23 cellular contexts compared by ENCODE assay signal in genomic region chrX:107752037-107752436, GRCh38. TPM values are rescaled to one million over a fixed set of nuclear protein-coding genes. Genes with fewer than 3 reads are reported as not detected.
DNase-seq lines count a peak whose midpoint lies in the region; ATAC-seq, FAIRE-seq and TF ChIP-seq lines count a peak whose summit lies in the region.
"Had no signal": no experiment of that assay in that cellular context is flagged by ENCODE, and none has a peak within 500 bp of the region (broad histone marks: within the 10 kb centered on the region; RNA-seq: fewer than 3 reads in every experiment).

No MANE protein-coding gene starts in this region.

- TF ChIP-seq CTCF in heart left ventricle (IDR thresholded peaks at IDR 0.05) (no peak), astrocyte (IDR thresholded peaks at IDR 0.05; ENCODE audit: insufficient read depth, low read depth, low read length) (no peak), gastroesophageal sphincter (IDR thresholded peaks at IDR 0.05) (no peak)

- no peak overlapping the region for H3K27ac Mint-ChIP-seq in astrocyte (ENCODE audit: unreplicated experiment)
- H3K27ac Mint-ChIP-seq: CD8-positive, alpha-beta T cell had no signal

- H3K4me1 ChIP-seq in heart left ventricle: peaks cover 0 to 79% (median 38%) of the 10 kb centered on the region in 12 donors
- H3K4me1 ChIP-seq in astrocyte (ENCODE audit: insufficient read depth, low read length): peaks cover 8% of the 10 kb centered on the region
- peaks cover 5 to 72% (median 13%) of the 10 kb centered on the region in 3 donors for H3K4me1 ChIP-seq in gastroesophageal sphincter
- peaks cover 59 to 83% (median 79%) of the 10 kb centered on the region in 3 donors for H3K4me1 ChIP-seq in skeletal muscle tissue (ENCODE audit: control insufficient read depth in 3 of 3, insufficient read depth in 3 of 3, low read length in 3 of 3)

- no peaks in the 10 kb centered on the region for H3K9me3 Mint-ChIP-seq in astrocyte (ENCODE audit: unreplicated experiment)
- H3K9me3 Mint-ChIP-seq: CD8-positive, alpha-beta T cell had no signal

- intact Hi-C loops in heart left ventricle (cut with DNase I) (no loop called here), left ventricle myocardium superior (cut with micrococcal nuclease) (no loop called here)

- no peak overlapping the region for H3K4me2 ChIP-seq in astrocyte (ENCODE audit: low read length)

- H3K27me3 ChIP-seq in heart left ventricle (peaks cover 0 to 4% (median 0%) of the 10 kb centered on the region in 9 donors), astrocyte (ENCODE audit: insufficient read depth, low read length) (no peaks in the 10 kb centered on the region), gastroesophageal sphincter (no peaks in the 10 kb centered on the region), skeletal muscle tissue (ENCODE audit: control insufficient read depth in 3 of 3, insufficient read depth in 3 of 3, low read length in 3 of 3) (no peaks in the 10 kb centered on the region), H7 (ENCODE audit: control insufficient read depth, insufficient read depth, low read length) (no peaks in the 10 kb centered on the region)
- H3K27me3 ChIP-seq: SJCRH30 had no signal

- no peak overlapping the region for H3K9ac ChIP-seq in astrocyte (ENCODE audit: low read length)
- no peak overlapping the region for H3K9ac ChIP-seq in skeletal muscle tissue (ENCODE audit: low read depth in 1 of 3, low read length in 3 of 3)
- H3K9ac ChIP-seq: BLaER1 treated with 17β-estradiol and CSF1 and Interleukin-3, amounts not matched to agents 10 nM and 100 nM had no signal

- peaks cover 2% of the 10 kb centered on the region for H3K27me3 Mint-ChIP-seq in astrocyte (ENCODE audit: low read depth, unreplicated experiment)

- no peak overlapping the region for H3K4me3 ChIP-seq in heart left ventricle
- no peak overlapping the region for H3K4me3 ChIP-seq in astrocyte (ENCODE audit: insufficient read depth, low read depth, low read length)
- no peak overlapping the region for H3K4me3 ChIP-seq in gastroesophageal sphincter
- H3K4me3 ChIP-seq in skeletal muscle tissue (ENCODE audit: low read length in 3 of 3): no peak overlapping the region
- H3K4me3 ChIP-seq in H7 (ENCODE audit: insufficient read depth, low read depth, low read length): no peak overlapping the region
- H3K4me3 ChIP-seq: BLaER1 treated with 17β-estradiol and CSF1 and Interleukin-3, amounts not matched to agents 10 nM and 100 nM; SJCRH30 had no signal

- DNase-seq in heart left ventricle (no peak), left ventricle myocardium superior (no peak), astrocyte (ENCODE audit: low read depth) (no peak), H7 (no peak)
- no peak for DNase-seq in stimulated activated naive CD4-positive, alpha-beta T cell treated with Interleukin-2 at 50 U/mL for 16 hours (lab: John Stamatoyannopoulos, UW)
- DNase-seq: Calu3; CD8-positive, alpha-beta T cell; DMS53; EL; GOT3; KBM-7; NCI-H1694 treated with DMSO at 0.1 percent for 48 hours; NCI-H2227 treated with DMSO at 0.1 percent for 48 hours; NCI-H510A treated with DMSO at 0.1 percent for 48 hours; PC-3; SJCRH30 had no signal

- TF ChIP-seq POLR2A in heart left ventricle (IDR thresholded peaks at IDR 0.05) (no peak), gastroesophageal sphincter (IDR thresholded peaks at IDR 0.05) (no peak)

- H3K36me3 Mint-ChIP-seq in astrocyte (ENCODE audit: low read depth, unreplicated experiment): peaks cover 1% of the 10 kb centered on the region

- no peak overlapping the region for H2AFZ ChIP-seq in astrocyte (ENCODE audit: low read depth, low read length)

- H3K27ac ChIP-seq in heart left ventricle: peak overlapping the region in 9 of 12 donors; percentile 23 to 73 (median 52)
- no peak overlapping the region for H3K27ac ChIP-seq in astrocyte (ENCODE audit: low read depth, low read length)
- peak overlapping the region in 3 of 4 donors; percentile 38 to 61 (median 49) for H3K27ac ChIP-seq in gastroesophageal sphincter
- peak overlapping the region; percentile 31 for H3K27ac ChIP-seq in skeletal muscle tissue (ENCODE audit: low read depth, low read length)
- H3K27ac ChIP-seq: BLaER1 treated with 17β-estradiol and CSF1 and Interleukin-3, amounts not matched to agents 10 nM and 100 nM; SJCRH30 had no signal

- H3K9me3 ChIP-seq in heart left ventricle (no peaks in the 10 kb centered on the region), astrocyte (ENCODE audit: insufficient read depth, low read depth, low read length) (no peaks in the 10 kb centered on the region), gastroesophageal sphincter (no peaks in the 10 kb centered on the region), skeletal muscle tissue (ENCODE audit: control insufficient read depth in 3 of 3, low read length in 3 of 3) (no peaks in the 10 kb centered on the region)
- H3K9me3 ChIP-seq: BLaER1 treated with 17β-estradiol and CSF1 and Interleukin-3, amounts not matched to agents 10 nM and 100 nM; SJCRH30 had no signal

- H3K4me3 Mint-ChIP-seq in astrocyte (ENCODE audit: unreplicated experiment): no peak overlapping the region
- H3K4me3 Mint-ChIP-seq: CD8-positive, alpha-beta T cell had no signal

- H3K36me3 ChIP-seq in heart left ventricle (no peaks in the 10 kb centered on the region), astrocyte (ENCODE audit: insufficient read depth, low read length) (no peaks in the 10 kb centered on the region), gastroesophageal sphincter (no peaks in the 10 kb centered on the region), skeletal muscle tissue (ENCODE audit: control insufficient read depth in 3 of 3, insufficient read depth in 3 of 3, low read length in 3 of 3) (no peaks in the 10 kb centered on the region), H7 (replicated peaks; ENCODE audit: control insufficient read depth, insufficient read depth, low read length) (no peaks in the 10 kb centered on the region)
- H3K36me3 ChIP-seq: BLaER1 treated with 17β-estradiol and CSF1 and Interleukin-3, amounts not matched to agents 10 nM and 100 nM; SJCRH30 had no signal

- ATAC-seq in heart left ventricle (no peak), left ventricle myocardium superior (no peak), gastroesophageal sphincter (no peak), HG02840 (IDR thresholded peaks at IDR 0.05; ENCODE audit: low FRiP score, unreplicated experiment) (no peak)
- ATAC-seq: CD8-positive, alpha-beta T cell; HepG2; PC-3 had no signal

- peak; percentile 59 for FAIRE-seq in astrocyte (lab: Jason Lieb, UNC)
- FAIRE-seq: GM12891, GM19239, HepG2 had no signal

- no peaks in the 10 kb centered on the region for H3K79me2 ChIP-seq in astrocyte (ENCODE audit: insufficient read depth, low read length)

- WGBS in heart left ventricle, 4 donors: 72 to 83% (median 80%) methylated on average over 3 of the region's 3 CpGs
- WGBS in gastroesophageal sphincter (ENCODE audit: low coverage in 1 of 2), 2 donors: 90 to 100% methylated on average over 2 to 3 of the region's 3 CpGs

- no peaks in the 10 kb centered on the region for H4K20me1 ChIP-seq in astrocyte (ENCODE audit: insufficient read depth, low read length)

- H3K4me1 Mint-ChIP-seq in astrocyte (ENCODE audit: low read depth, unreplicated experiment): peaks cover 14% of the 10 kb centered on the region

- TF ChIP-seq EP300 in gastroesophageal sphincter (IDR thresholded peaks at IDR 0.05): no peak

RNA-seq across cellular contexts. Expression of gene TSC22D3, which starts 23.6 kb away (rescaled TPM):
- total RNA-seq in heart left ventricle: 100 to 1,000 TPM in 2 of 9 donors, 10 to 100 TPM in 7; 28.0 to 145 (median 30.5) TPM
- 100 to 1,000 TPM in 1 of 2 donors, 10 to 100 TPM in 1; 41.5 to 113 TPM for polyA plus RNA-seq in heart left ventricle
- total RNA-seq in left ventricle myocardium superior: 63.3 TPM
- 30.7 and 35.4 TPM in 2 replicates for total RNA-seq in astrocyte
- 100 to 1,000 TPM; 561 to 849 (median 691) TPM for total RNA-seq in gastroesophageal sphincter
- total RNA-seq in skeletal muscle tissue: 30.3 TPM
- total RNA-seq in H7 (2014; rRNA removed; shearing (Covaris generic)): 46.2 and 55.0 TPM in 2 replicates

RNA-seq across cellular contexts. Expression of gene NCBP2L, which starts 25.5 kb away (rescaled TPM):
- total RNA-seq in heart left ventricle (not detected), left ventricle myocardium superior (not detected), astrocyte (not detected in 2 replicates), gastroesophageal sphincter (under 1 TPM in 1 of 4 donors, not detected in 3; 0.31 TPM), skeletal muscle tissue (1.0 TPM)
- polyA plus RNA-seq in heart left ventricle: not detected
- not detected in 2 replicates for total RNA-seq in H7 (2014; rRNA removed; shearing (Covaris generic))
- total RNA-seq: Calu3; CD8-positive, alpha-beta T cell; HepG2; PC-3; SJCRH30 had no signal
- polyA plus RNA-seq: HepG2 had no signal
